ENCODE assay signal across 9 cellular contexts in genomic region chr7:127584648-127585043, GRCh38. TPM values are rescaled to one million over a fixed set of nuclear protein-coding genes. Genes with fewer than 3 reads are reported as not detected.
DNase-seq lines count a peak whose midpoint lies in the region; ATAC-seq, FAIRE-seq and TF ChIP-seq lines count a peak whose summit lies in the region.
"Had no signal": no experiment of that assay in that cellular context is flagged by ENCODE, and none has a peak within 500 bp of the region (broad histone marks: within the 10 kb centered on the region; RNA-seq: fewer than 3 reads in every experiment).

No MANE protein-coding gene starts in this region.

- no peak for TF ChIP-seq CTCF in Calu3 (IDR thresholded peaks at IDR 0.05; ENCODE audit: unreplicated experiment)
- TF ChIP-seq CTCF in Panc1 (IDR thresholded peaks at IDR 0.05) = no peak
- no peak for TF ChIP-seq CTCF in pancreas (IDR thresholded peaks at IDR 0.05)

- BruUV-seq in Calu3 (replicated peaks; lab: Mats Ljungman, UMichigan) (no TSS peak), Panc1 (replicated peaks; lab: Mats Ljungman, UMichigan) (no TSS peak)

- peaks cover 33% of the 10 kb centered on the region for H3K4me1 Mint-ChIP-seq in Calu3 (ENCODE audit: low read depth, unreplicated experiment)

- intact Hi-C loops in Calu3 (cut with micrococcal nuclease; ENCODE audit: unreplicated experiment) = loop anchor here (5.0 to 10.0 kb wide), 3 partner anchors 118 to 630 kb away; no protein-coding TSS in a partner anchor
- intact Hi-C loops in Panc1 (cut with micrococcal nuclease; ENCODE audit: unreplicated experiment) = no loop called here
- intact Hi-C loops in pancreas (cut with DNase I) = loop anchor here in 1 of 3 donors (5.0 kb wide), 1 partner anchor 197 kb away; no protein-coding TSS in a partner anchor

- H3K4me3 Mint-ChIP-seq in Calu3 (ENCODE audit: low read depth, unreplicated experiment) = peak overlapping the region; percentile 95

- DNase-seq in Calu3 = no peak
- no peak for DNase-seq in Panc1 (ENCODE audit: low read depth, low spot score)
- peak in 1 of 6 donors; percentile 62 for DNase-seq in pancreas
- no peak for DNase-seq in dedifferentiated amniotic fluid mesenchymal stem cell (ENCODE audit: extremely low spot score)
- no peak for DNase-seq in EL

- no peaks in the 10 kb centered on the region for H3K27me3 Mint-ChIP-seq in Calu3 (ENCODE audit: unreplicated experiment)

- peaks cover 25% of the 10 kb centered on the region for H3K4me1 ChIP-seq in Panc1 (ENCODE audit: control insufficient read depth, insufficient read depth, low read length)
- peaks cover 20% of the 10 kb centered on the region in 2 donors for H3K4me1 ChIP-seq in esophagus (ENCODE audit: control insufficient read depth in 2 of 2, insufficient read depth in 2 of 2, low read length in 1 of 2)
- H3K4me1 ChIP-seq in pancreas = peaks cover 15 to 33% (median 15%) of the 10 kb centered on the region in 3 donors

- peak overlapping the region; percentile 92 for H3K27ac Mint-ChIP-seq in Calu3 (ENCODE audit: unreplicated experiment)

- POLR2A ChIA-PET in Panc1 (lab: Charles Lee) = no interaction called here

- peak overlapping the region; percentile 94 for H3K27ac ChIP-seq in Panc1 (ENCODE audit: low read length)
- peak overlapping the region; percentile 93 to 97 for H3K27ac ChIP-seq in esophagus (ENCODE audit: low read depth in 2 of 2, low read length in 1 of 2)
- H3K27ac ChIP-seq in pancreas = peak overlapping the region in 3 of 4 donors; percentile 79 to 88 (median 85)

- ATAC-seq in Panc1 (no peak), pancreas (no peak), HG02852 (IDR thresholded peaks at IDR 0.05; ENCODE audit: unreplicated experiment) (no peak), HG02884 (IDR thresholded peaks at IDR 0.05; ENCODE audit: unreplicated experiment) (no peak)

- CTCF ChIA-PET in Calu3 (lab: Charles Lee) (no interaction called here), Panc1 (lab: Charles Lee) (no interaction called here)

- H3K9me3 ChIP-seq in Panc1 (ENCODE audit: control insufficient read depth, insufficient read depth, low read depth, low read length) (no peaks in the 10 kb centered on the region), esophagus (ENCODE audit: control insufficient read depth in 2 of 2, insufficient read depth in 1 of 2, low read depth in 1 of 2, low read length in 1 of 2) (no peaks in the 10 kb centered on the region), pancreas (no peaks in the 10 kb centered on the region)

- WGBS in esophagus, 2 donors = 30 to 32% methylated on average over 12 of the region's 12 CpGs
- 12 to 15% methylated on average over 12 of the region's 12 CpGs for WGBS in pancreas, 2 donors

- H3K4me3 ChIP-seq in Panc1 (ENCODE audit: low read depth in 2 of 2, low read length in 2 of 2) (peak overlapping the region; percentile 80 to 99), esophagus (ENCODE audit: low read depth in 1 of 2, low read length in 2 of 2) (peak overlapping the region; percentile 87 to 91), pancreas (peak overlapping the region; percentile 56 to 97 (median 82))

- H3K36me3 Mint-ChIP-seq in Calu3 (ENCODE audit: insufficient read depth, unreplicated experiment) = peaks cover 37% of the 10 kb centered on the region

- H3K36me3 ChIP-seq in Panc1 (ENCODE audit: control insufficient read depth, insufficient read depth, low read length) (peaks cover 5% of the 10 kb centered on the region; the same call in 1 of the 2 replicates), esophagus (ENCODE audit: control insufficient read depth in 2 of 2, insufficient read depth in 2 of 2, low read length in 1 of 2) (peaks cover 6 to 16% of the 10 kb centered on the region in 2 donors), pancreas (peaks cover 0 to 9% (median 9%) of the 10 kb centered on the region in 3 donors)

- FAIRE-seq in pancreas (lab: Jason Lieb, UNC) = no peak

- no peaks in the 10 kb centered on the region for H3K9me3 Mint-ChIP-seq in Calu3 (ENCODE audit: low read depth, unreplicated experiment)

- H3K27me3 ChIP-seq in Panc1 (ENCODE audit: control insufficient read depth, insufficient read depth, low read length) (no peaks in the 10 kb centered on the region), esophagus (ENCODE audit: control insufficient read depth in 1 of 2, insufficient read depth in 2 of 2, low read length in 2 of 2) (no peaks in the 10 kb centered on the region), pancreas (no peaks in the 10 kb centered on the region)

- in situ Hi-C loops in Panc1 (cut with HindIII; ENCODE audit: low pct_unique_long_range_greater_than_20kb, low sequenced_read_pairs) = no loop called here

RNA-seq across cellular contexts. Expression of gene GCC1, which starts 0.8 kb away (rescaled TPM):
- total RNA-seq in Calu3 (2022) = 22.0 and 22.5 TPM in 2 replicates
- total RNA-seq in Panc1 (2021; ENCODE audit: unreplicated experiment) = 19.1 TPM
- 15.0 TPM for polyA plus RNA-seq in Panc1 (2012; ENCODE audit: insufficient read length)
- 1 to 10 TPM; 2.5 to 5.8 TPM for polyA plus RNA-seq in esophagus
- 10 to 100 TPM in 1 of 6 donors, 1 to 10 TPM in 5; 6.5 to 12.2 (median 7.0) TPM for total RNA-seq in pancreas
- 1 to 10 TPM; 4.3 to 4.6 TPM for polyA plus RNA-seq in pancreas

RNA-seq across cellular contexts. Expression of gene ARF5, which starts 3.6 kb away (rescaled TPM):
- total RNA-seq in Calu3 (2022) = 102 and 105 TPM in 2 replicates
- 155 TPM for total RNA-seq in Panc1 (2021; ENCODE audit: unreplicated experiment)
- 271 TPM for polyA plus RNA-seq in Panc1 (2012; ENCODE audit: insufficient read length)
- 100 to 1,000 TPM; 230 to 235 TPM for polyA plus RNA-seq in esophagus
- 10 to 100 TPM; 71.0 to 86.4 (median 76.8) TPM for total RNA-seq in pancreas
- polyA plus RNA-seq in pancreas = 100 to 1,000 TPM; 160 to 207 TPM

RNA-seq across cellular contexts. Expression of gene FSCN3, which starts 8.9 kb away (rescaled TPM):
- total RNA-seq in Calu3 (2022) (0.56 TPM in 1 of 2 replicates, not detected in the other), Panc1 (2021; ENCODE audit: unreplicated experiment) (1.1 TPM), pancreas (under 1 TPM in 3 of 6 donors, not detected in 3; 0.37 to 0.49 (median 0.41) TPM)
- polyA plus RNA-seq in Panc1 (2012; ENCODE audit: insufficient read length) = not detected
- polyA plus RNA-seq in esophagus (1 to 10 TPM in 1 of 2 donors, under 1 TPM in 1; 0.20 to 1.0 TPM), pancreas (under 1 TPM; 0.89 to 0.95 TPM)

RNA-seq across cellular contexts. Expression of gene PAX4, which starts 33.3 kb away (rescaled TPM):
- total RNA-seq in Calu3 (2022) = not detected in 2 replicates
- not detected for total RNA-seq in Panc1 (2021; ENCODE audit: unreplicated experiment)
- polyA plus RNA-seq in Panc1 (2012; ENCODE audit: insufficient read length) = not detected
- polyA plus RNA-seq in esophagus = not detected
- total RNA-seq in pancreas = under 1 TPM in 2 of 6 donors, not detected in 4; 0.09 to 0.21 TPM
- under 1 TPM in 1 of 2 donors, not detected in 1; 0.42 TPM for polyA plus RNA-seq in pancreas
- total RNA-seq: mesenteric fat pad had no signal
